ENCODE assay signal across 8 cellular contexts in the genomic region with DNA sequence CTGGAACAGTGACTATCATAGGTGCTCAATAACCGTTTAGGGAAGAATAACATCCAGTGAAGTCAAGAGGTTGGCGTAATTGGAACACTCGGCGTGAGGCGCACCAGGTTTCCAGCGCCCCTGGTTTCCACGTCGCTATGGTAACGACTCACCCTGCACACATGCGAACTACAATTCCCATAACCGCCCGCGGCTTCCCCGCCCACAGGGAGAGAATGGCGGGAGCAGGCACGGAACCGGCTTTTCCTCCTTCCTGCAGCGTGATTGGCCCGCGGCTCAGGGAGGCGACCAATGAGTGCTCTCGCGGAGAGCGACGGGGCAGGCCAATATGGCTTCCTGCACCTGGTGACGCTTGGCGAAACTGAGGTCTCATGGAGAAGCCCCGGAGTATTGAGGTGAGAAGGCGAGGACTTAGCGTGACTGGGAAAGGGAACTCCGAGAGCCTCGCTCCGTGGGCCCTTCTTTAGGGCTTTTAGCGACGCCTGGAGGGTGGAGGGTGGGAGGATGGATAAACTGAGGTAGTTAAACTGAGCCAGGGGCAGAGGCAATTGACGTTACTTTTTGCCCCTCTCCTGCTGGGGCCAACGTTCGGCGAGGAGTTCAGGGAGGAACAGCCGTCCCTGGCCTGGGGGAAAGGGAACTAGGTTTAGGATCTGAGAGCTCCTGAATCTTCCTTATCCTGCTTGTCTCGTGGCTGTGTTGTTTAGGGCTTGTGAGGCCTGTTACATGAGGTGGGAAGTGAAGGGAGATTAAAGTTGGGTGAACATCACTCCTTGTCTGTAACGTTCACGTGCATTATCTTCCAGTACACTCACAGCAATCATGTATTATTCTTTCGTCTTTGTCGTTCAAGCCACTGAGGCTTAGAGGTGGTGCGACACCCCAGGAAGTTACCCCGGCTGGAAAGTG. TPM values are rescaled to one million over a fixed set of nuclear protein-coding genes. Genes with fewer than 3 reads are reported as not detected.
DNase-seq lines count a peak whose midpoint lies in the region; TF ChIP-seq lines count a peak whose summit lies in the region.

A gene (plus strand): TSS at position 321 of the 909 bp plus-strand sequence. CDS start 51 bp downstream, at position 372.

- peak within 1 kb of the TSS; percentile 78 to 91 (median 89) for H3K9ac ChIP-seq in subcutaneous abdominal adipose tissue (ENCODE audit: low read length in 5 of 5)

- DNase-seq in GF-D8 (lab: John Stamatoyannopoulos, UW), result peak; percentile 86
- peak; percentile 99 for DNase-seq in HEK293T (ENCODE audit: extremely low spot score)
- peak; percentile 96 for DNase-seq in MV-4-11 (lab: John Stamatoyannopoulos, UW)
- peak; percentile 99 for DNase-seq in SK-MEL-5 (ENCODE audit: low read depth, low spot score)
- peak; percentile 99 for DNase-seq in activated naive CD4-positive, alpha-beta T cell treated with Interleukin-2 at 50 U/mL for 16 hours
- peak; percentile 92 for DNase-seq in foreskin melanocyte

- H3K4me3 ChIP-seq in neuron (ENCODE audit: low read length) (peak within 1 kb of the TSS; percentile 88), subcutaneous abdominal adipose tissue (ENCODE audit: low read depth in 1 of 5, low read length in 5 of 5) (peak within 1 kb of the TSS; percentile 93 to 100 (median 99))

- in situ Hi-C loops in SK-MEL-5 (cut with HindIII; ENCODE audit: low pct_unique_long_range_greater_than_20kb, low sequenced_read_pairs), result no loop called here

- peaks cover 7% of the 10 kb centered on the region for H3K36me3 ChIP-seq in neuron (ENCODE audit: insufficient read depth, low read length)
- peaks cover 0 to 10% (median 7%) of the 10 kb centered on the region in 5 donors for H3K36me3 ChIP-seq in subcutaneous abdominal adipose tissue (ENCODE audit: control insufficient read depth in 5 of 5, insufficient read depth in 5 of 5, low read length in 5 of 5)

- H3K9me3 ChIP-seq in neuron (ENCODE audit: low read length), result no peaks in the 10 kb centered on the region
- H3K9me3 ChIP-seq in subcutaneous abdominal adipose tissue (ENCODE audit: control insufficient read depth in 5 of 5, low read length in 5 of 5), result no peaks in the 10 kb centered on the region

- H2AFZ ChIP-seq in neuron (ENCODE audit: low read depth, low read length), result peak within 1 kb of the TSS; percentile 31

- POLR2A ChIA-PET in HEK293T (lab: Yijun Ruan, JAX), result no interaction called here

- H3K4me1 ChIP-seq in neuron (ENCODE audit: insufficient read depth, low read length) (peaks cover 9% of the 10 kb centered on the region), subcutaneous abdominal adipose tissue (ENCODE audit: control insufficient read depth in 5 of 5, insufficient read depth in 5 of 5, low read length in 5 of 5) (peaks cover 6 to 17% (median 12%) of the 10 kb centered on the region in 5 donors)

- peak within 1 kb of the TSS; percentile 73 for H3K27ac ChIP-seq in subcutaneous abdominal adipose tissue (ENCODE audit: low read depth, low read length)

- CTCF ChIA-PET in HEK293T (lab: Yijun Ruan, JAX), result no interaction called here

- H3K27me3 ChIP-seq in neuron (ENCODE audit: insufficient read depth, low read length), result no peaks in the 10 kb centered on the region
- no peaks in the 10 kb centered on the region for H3K27me3 ChIP-seq in subcutaneous abdominal adipose tissue (ENCODE audit: control insufficient read depth in 5 of 5, insufficient read depth in 4 of 5, low read length in 5 of 5)

TF ChIP-seq in HEK293T, 16 proteins besides CTCF, POLR2A, EP300 and RAD21:
- TF ChIP-seq ARNT (IDR thresholded peaks at IDR 0.05), result no peak
- no peak for TF ChIP-seq NFRKB (IDR thresholded peaks at IDR 0.05)
- TF ChIP-seq FOXM1 (IDR thresholded peaks at IDR 0.05; ENCODE audit: borderline replicate concordance), result no peak
- TF ChIP-seq FOXK2 (IDR thresholded peaks at IDR 0.05), result no peak
- TF ChIP-seq ELF4 (IDR thresholded peaks at IDR 0.05), result 0 out of 2 replicates have a peak, but pooled peaks have one; percentile 20
- no peak for TF ChIP-seq CTBP1 (IDR thresholded peaks at IDR 0.05; ENCODE audit: borderline replicate concordance)
- TF ChIP-seq LEF1 (IDR thresholded peaks at IDR 0.05; ENCODE audit: borderline replicate concordance), result no peak
- TF ChIP-seq L3MBTL2 (conservative IDR thresholded peaks at IDR 0.05), result peak; percentile 92
- TF ChIP-seq ZNF384 (IDR thresholded peaks at IDR 0.05), result no peak
- TF ChIP-seq SP1 (IDR thresholded peaks at IDR 0.05), result no peak
- TF ChIP-seq BHLHE40 (IDR thresholded peaks at IDR 0.05; ENCODE audit: borderline replicate concordance), result no peak
- TF ChIP-seq, protein P1, sequence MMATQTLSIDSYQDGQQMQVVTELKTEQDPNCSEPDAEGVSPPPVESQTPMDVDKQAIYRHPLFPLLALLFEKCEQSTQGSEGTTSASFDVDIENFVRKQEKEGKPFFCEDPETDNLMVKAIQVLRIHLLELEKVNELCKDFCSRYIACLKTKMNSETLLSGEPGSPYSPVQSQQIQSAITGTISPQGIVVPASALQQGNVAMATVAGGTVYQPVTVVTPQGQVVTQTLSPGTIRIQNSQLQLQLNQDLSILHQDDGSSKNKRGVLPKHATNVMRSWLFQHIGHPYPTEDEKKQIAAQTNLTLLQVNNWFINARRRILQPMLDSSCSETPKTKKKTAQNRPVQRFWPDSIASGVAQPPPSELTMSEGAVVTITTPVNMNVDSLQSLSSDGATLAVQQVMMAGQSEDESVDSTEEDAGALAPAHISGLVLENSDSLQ (IDR thresholded peaks at IDR 0.05), result peak; percentile 27; the same call in 1 of the 2 replicates
- TF ChIP-seq HDGF (IDR thresholded peaks at IDR 0.05; ENCODE audit: borderline replicate concordance), result no peak
- TF ChIP-seq FOXA1 (IDR thresholded peaks at IDR 0.05), result no peak
- no peak for TF ChIP-seq SUZ12 (IDR thresholded peaks at IDR 0.05)
- TF ChIP-seq TARDBP (IDR thresholded peaks at IDR 0.05), result no peak

RNA-seq across cellular contexts. Expression of the gene that starts here (rescaled TPM):
- total RNA-seq in SK-MEL-5 (2014; rRNA removed; shearing (Covaris generic)), result 29.4 and 29.9 TPM in 2 replicates
- polyA plus RNA-seq in SK-MEL-5 (2015; cell fraction: cytosol; rRNA removed), result 37.7 and 46.0 TPM in 2 replicates
- polyA plus RNA-seq in SK-MEL-5 (2015; cell fraction: nucleus; rRNA removed), result 31.5 and 40.2 TPM in 2 replicates

Comparison
In these comparisons a context has a peak if more than half of its experiments do, and no peak if none do; other contexts are left out.
1. Peak in every context shown above with its lines: DNase-seq, H3K4me3 ChIP-seq and H3K27ac ChIP-seq.